In genomic region chr11:32809313-32809712, GRCh38 we compare ENCODE assay signal across 9 cellular contexts. TPM values are rescaled to one million over a fixed set of nuclear protein-coding genes. Genes with fewer than 3 reads are reported as not detected.
DNase-seq lines count a peak whose midpoint lies in the region; ATAC-seq and TF ChIP-seq lines count a peak whose summit lies in the region.
"Had no signal": no experiment of that assay in that cellular context is flagged by ENCODE, and none has a peak within 500 bp of the region (broad histone marks: within the 10 kb centered on the region; RNA-seq: fewer than 3 reads in every experiment).

No MANE protein-coding gene starts in this region.

- no peak for TF ChIP-seq POLR2A in transverse colon (IDR thresholded peaks at IDR 0.05)

- POLR2A ChIA-PET in activated CD8-positive, alpha-beta T cell treated with anti-CD3 and anti-CD28 coated beads for 36 hours (lab: Charles Lee) = no interaction called here

- peak; percentile 77 for TF ChIP-seq CTCF in DND-41 (IDR thresholded peaks at IDR 0.05; ENCODE audit: borderline replicate concordance, extremely low read depth, low read length, poor library complexity, severe bottlenecking)
- peak; percentile 64 for TF ChIP-seq CTCF in activated CD8-positive, alpha-beta T cell treated with anti-CD3 and anti-CD28 coated beads for 36 hours (IDR thresholded peaks at IDR 0.05)
- peak; percentile 88 to 94 for TF ChIP-seq CTCF in fibroblast of lung (conservative IDR thresholded peaks at IDR 0.05 in 1 of 2, IDR thresholded peaks at IDR 0.05 in 1 of 2; ENCODE audit: low read depth in 1 of 2, low read length in 2 of 2)
- peak; percentile 68 for TF ChIP-seq CTCF in neural cell (IDR thresholded peaks at IDR 0.05; ENCODE audit: poor library complexity, severe bottlenecking)
- peak; percentile 46 to 65 (median 60) for TF ChIP-seq CTCF in transverse colon (IDR thresholded peaks at IDR 0.05)

- H3K4me3 ChIP-seq in DND-41 (ENCODE audit: low read depth in 1 of 2, low read length in 2 of 2) (no peak overlapping the region), fibroblast of lung (replicated peaks in 1 of 4; ENCODE audit: control extremely low read depth in 1 of 4, insufficient read depth in 1 of 4, low read depth in 3 of 4, low read length in 4 of 4) (no peak overlapping the region), neural cell (ENCODE audit: low read length) (no peak overlapping the region), transverse colon (no peak overlapping the region)

- no peaks in the 10 kb centered on the region for H3K27me3 ChIP-seq in DND-41 (ENCODE audit: insufficient read depth, low read length, poor library complexity)
- peaks cover 6% of the 10 kb centered on the region for H3K27me3 ChIP-seq in fibroblast of lung (ENCODE audit: control insufficient read depth, insufficient read depth, low read length)
- H3K27me3 ChIP-seq in neural cell (ENCODE audit: insufficient read depth, low read depth, low read length) = no peaks in the 10 kb centered on the region
- H3K27me3 ChIP-seq in transverse colon = no peaks in the 10 kb centered on the region

- no peaks in the 10 kb centered on the region for H3K79me2 ChIP-seq in DND-41 (ENCODE audit: insufficient read depth, low read length)
- H3K79me2 ChIP-seq in fibroblast of lung (ENCODE audit: control insufficient read depth, insufficient read depth, low read length) = no peaks in the 10 kb centered on the region
- no peaks in the 10 kb centered on the region for H3K79me2 ChIP-seq in neural cell (replicated peaks; ENCODE audit: insufficient read depth, low read length)

- H3K27ac Mint-ChIP-seq in activated CD8-positive, alpha-beta T cell treated with anti-CD3 and anti-CD28 coated beads for 36 hours = no peak overlapping the region
- H3K27ac Mint-ChIP-seq: dendritic cell treated with granulocyte-macrophage colony-stimulating factor and Interleukin-4, amounts not matched to agents 40 ng/mL and 50 ng/mL, for 4 days had no signal

- H3K4me2 ChIP-seq in DND-41 (ENCODE audit: insufficient read depth, low read length) = no peak overlapping the region
- H3K4me2 ChIP-seq in fibroblast of lung (ENCODE audit: extremely low read depth, insufficient read depth, low read length) = no peak overlapping the region
- H3K4me2 ChIP-seq in neural cell (ENCODE audit: low read length) = no peak overlapping the region

- WGBS in transverse colon (ENCODE audit: low coverage in 1 of 2), 2 donors = 31% methylated on average over 3 of the region's 3 CpGs; no CpG with 5 or more reads in 1 of the 2 donors

- no peaks in the 10 kb centered on the region for H3F3A ChIP-seq in neural cell (ENCODE audit: insufficient read depth, low read length, poor library complexity, severe bottlenecking)

- H3K4me1 Mint-ChIP-seq in activated CD8-positive, alpha-beta T cell treated with anti-CD3 and anti-CD28 coated beads for 36 hours (ENCODE audit: low read depth) = no peaks in the 10 kb centered on the region

- H3K9me3 ChIP-seq in DND-41 (ENCODE audit: insufficient read depth, low read length, severe bottlenecking) (no peaks in the 10 kb centered on the region), fibroblast of lung (ENCODE audit: control insufficient read depth, insufficient read depth, low read depth, low read length) (no peaks in the 10 kb centered on the region), neural cell (ENCODE audit: low read length) (no peaks in the 10 kb centered on the region), transverse colon (no peaks in the 10 kb centered on the region)

- no peaks in the 10 kb centered on the region for H3K36me3 Mint-ChIP-seq in activated CD8-positive, alpha-beta T cell treated with anti-CD3 and anti-CD28 coated beads for 36 hours (ENCODE audit: low read depth)

- TF ChIP-seq RAD21 in neural cell (conservative IDR thresholded peaks at IDR 0.05) = peak; percentile 60

- H3K9me3 Mint-ChIP-seq in activated CD8-positive, alpha-beta T cell treated with anti-CD3 and anti-CD28 coated beads for 36 hours = no peaks in the 10 kb centered on the region
- H3K9me3 Mint-ChIP-seq: dendritic cell treated with granulocyte-macrophage colony-stimulating factor and Interleukin-4, amounts not matched to agents 40 ng/mL and 50 ng/mL, for 4 days had no signal

- CTCF ChIA-PET in activated CD8-positive, alpha-beta T cell treated with anti-CD3 and anti-CD28 coated beads for 36 hours (lab: Charles Lee) = interaction anchor here (0.6 to 2.3 kb wide), 29 partner anchors 9 to 520 kb away, joined by 3 to 18 read pairs (median 3); no protein-coding TSS in a partner anchor

- intact Hi-C loops in activated CD8-positive, alpha-beta T cell treated with anti-CD3 and anti-CD28 coated beads for 36 hours (cut with micrococcal nuclease) = no loop called here
- intact Hi-C loops in transverse colon (cut with DNase I; ENCODE audit: low total_unique reads) = no loop called here

- no peak overlapping the region for H3K4me3 Mint-ChIP-seq in activated CD8-positive, alpha-beta T cell treated with anti-CD3 and anti-CD28 coated beads for 36 hours

- no peaks in the 10 kb centered on the region for H3K4me1 ChIP-seq in DND-41 (ENCODE audit: insufficient read depth, low read length)
- no peaks in the 10 kb centered on the region for H3K4me1 ChIP-seq in fibroblast of lung (ENCODE audit: control insufficient read depth, extremely low read depth, insufficient read depth, low read length)
- H3K4me1 ChIP-seq in transverse colon = no peaks in the 10 kb centered on the region

- DNase-seq in DND-41 (peak; percentile 68), NCI-H526 treated with DMSO at 0.1 percent for 48 hours (lab: John Stamatoyannopoulos, UW) (peak; percentile 91), fibroblast of lung (ENCODE audit: low read depth in 2 of 2) (peak; percentile 66 to 78), transverse colon (peak; percentile 74)
- DNase-seq in activated CD8-positive, alpha-beta T cell treated with anti-CD3 and anti-CD28 coated beads for 36 hours = peak; percentile 82

- ATAC-seq in DND-41 (ENCODE audit: insufficient read depth, low read depth) (peak; percentile 97), GM21423 (IDR thresholded peaks at IDR 0.05; ENCODE audit: unreplicated experiment) (peak; percentile 97), HG03571 (IDR thresholded peaks at IDR 0.05; ENCODE audit: unreplicated experiment) (peak; percentile 93)
- peak; percentile 86 for ATAC-seq in activated CD8-positive, alpha-beta T cell treated with anti-CD3 and anti-CD28 coated beads for 36 hours

- H3K27me3 Mint-ChIP-seq in activated CD8-positive, alpha-beta T cell treated with anti-CD3 and anti-CD28 coated beads for 36 hours = no peaks in the 10 kb centered on the region
- H3K27me3 Mint-ChIP-seq: dendritic cell treated with granulocyte-macrophage colony-stimulating factor and Interleukin-4, amounts not matched to agents 40 ng/mL and 50 ng/mL, for 4 days had no signal

- H2AFZ ChIP-seq in DND-41 (ENCODE audit: low read depth, low read length) (no peak overlapping the region), fibroblast of lung (ENCODE audit: low read length) (no peak overlapping the region), neural cell (ENCODE audit: low read depth, low read length) (no peak overlapping the region)

- TF ChIP-seq EP300 in neural cell (conservative IDR thresholded peaks at IDR 0.05; ENCODE audit: poor library complexity, severe bottlenecking) (no peak), transverse colon (IDR thresholded peaks at IDR 0.05; ENCODE audit: low read depth) (no peak)

- no peaks in the 10 kb centered on the region for H3K9me2 ChIP-seq in neural cell (ENCODE audit: insufficient read depth, low read length)

- no peaks in the 10 kb centered on the region for H3K36me3 ChIP-seq in DND-41 (ENCODE audit: insufficient read depth, low read length)
- no peaks in the 10 kb centered on the region for H3K36me3 ChIP-seq in fibroblast of lung (ENCODE audit: control insufficient read depth, insufficient read depth, low read length)
- no peaks in the 10 kb centered on the region for H3K36me3 ChIP-seq in neural cell (ENCODE audit: insufficient read depth, low read length)
- H3K36me3 ChIP-seq in transverse colon = no peaks in the 10 kb centered on the region

- H3K9ac ChIP-seq in DND-41 (ENCODE audit: low read depth, low read length) (no peak overlapping the region), fibroblast of lung (ENCODE audit: insufficient read depth, low read length) (no peak overlapping the region), neural cell (ENCODE audit: low read length) (no peak overlapping the region)

- in situ Hi-C loops in transverse colon (cut with MboI; ENCODE audit: low pct_ligation_motif_present in 1 of 4, low pct_unique_long_range_greater_than_20kb in 1 of 4, low sequenced_read_pairs in 3 of 4) = no loop called here

- H4K20me1 ChIP-seq in DND-41 (ENCODE audit: insufficient read depth, low read length) = no peaks in the 10 kb centered on the region
- H4K20me1 ChIP-seq in fibroblast of lung (ENCODE audit: control insufficient read depth, extremely low read depth, insufficient read depth, low read length) = no peaks in the 10 kb centered on the region
- H4K20me1 ChIP-seq in neural cell (ENCODE audit: insufficient read depth) = no peaks in the 10 kb centered on the region

- H3K27ac ChIP-seq in DND-41 (ENCODE audit: low read length) (no peak overlapping the region), fibroblast of lung (ENCODE audit: insufficient read depth, low read length) (no peak overlapping the region), neural cell (ENCODE audit: low read length) (no peak overlapping the region), transverse colon (no peak overlapping the region)

TF ChIP-seq in neural cell, 6 proteins besides CTCF, POLR2A, EP300 and RAD21:
- no peak for TF ChIP-seq EZH2 (IDR thresholded peaks at IDR 0.05; ENCODE audit: borderline replicate concordance, insufficient read depth, low read length, poor library complexity, severe bottlenecking)
- TF ChIP-seq SMC3 (conservative IDR thresholded peaks at IDR 0.05; ENCODE audit: poor library complexity) = peak; percentile 61

RNA-seq across cellular contexts. Expression of gene CCDC73, which starts 14.9 kb away (rescaled TPM):
- total RNA-seq in activated CD8-positive, alpha-beta T cell treated with anti-CD3 and anti-CD28 coated beads for 36 hours = not detected
- total RNA-seq in fibroblast of lung = under 0.01 TPM in 2 replicates
- not detected in 2 replicates for polyA plus RNA-seq in fibroblast of lung
- 0.05 TPM in 1 of 2 replicates, not detected in the other for polyA plus RNA-seq in fibroblast of lung (2012)
- polyA minus RNA-seq in fibroblast of lung (ENCODE audit: low replicate concordance) = not detected in 2 replicates
- polyA plus RNA-seq in neural cell = 0.07 TPM in 1 of 2 replicates, not detected in the other
- polyA minus RNA-seq in neural cell = not detected in 2 replicates
- not detected for total RNA-seq in transverse colon

RNA-seq across cellular contexts. Expression of gene PRRG4, which starts 20.4 kb away (rescaled TPM):
- total RNA-seq in activated CD8-positive, alpha-beta T cell treated with anti-CD3 and anti-CD28 coated beads for 36 hours = under 1 TPM; 0.27 to 0.34 TPM
- under 0.01 and 0.33 TPM in 2 replicates for total RNA-seq in fibroblast of lung
- polyA plus RNA-seq in fibroblast of lung = 0.08 and 0.27 TPM in 2 replicates
- polyA plus RNA-seq in fibroblast of lung (2012) = 0.05 and 0.24 TPM in 2 replicates
- polyA minus RNA-seq in fibroblast of lung (ENCODE audit: low replicate concordance) = not detected in 2 replicates
- polyA plus RNA-seq in neural cell = not detected in 2 replicates
- polyA minus RNA-seq in neural cell = under 0.01 TPM in 1 of 2 replicates, not detected in the other
- 10 to 100 TPM in 2 of 4 donors, 1 to 10 TPM in 2; 4.8 to 24.6 (median 15.9) TPM for total RNA-seq in transverse colon
